Comparison of ENCODE assay signal across 33 cellular contexts in the genomic region with DNA sequence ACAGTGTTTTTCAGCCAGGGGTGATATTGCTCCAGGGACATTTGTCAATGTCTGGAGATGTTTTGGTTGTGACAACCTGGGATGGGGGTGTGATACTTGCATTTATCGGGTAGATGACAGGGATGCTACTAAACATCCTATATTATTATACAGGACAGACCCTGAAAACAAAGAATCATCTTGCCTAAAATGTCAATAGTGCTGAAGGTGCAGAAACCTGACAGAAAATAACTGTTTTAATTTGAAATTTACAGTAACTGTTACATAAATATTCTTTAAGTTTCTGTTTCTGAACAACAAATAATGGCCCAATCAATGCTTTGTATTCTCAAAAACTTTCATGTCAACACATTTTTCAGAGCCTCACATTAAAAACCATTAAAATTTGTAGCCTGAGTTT. TPM values are rescaled to one million over a fixed set of nuclear protein-coding genes. Genes with fewer than 3 reads are reported as not detected.
"Had no signal": no experiment of that assay in that cellular context is flagged by ENCODE, and none has a peak within 500 bp of the region (broad histone marks: within the 10 kb centered on the region; RNA-seq: fewer than 3 reads in every experiment).

No MANE protein-coding gene starts in this region.

- ATAC-seq: esophagus mucosa, gastrocnemius medialis, heart right ventricle, left cardiac atrium, left lung, left ventricle myocardium superior, lower lobe of right lung, mucosa of descending colon had no signal

- H3K36me3 Mint-ChIP-seq: mesothelial cell of epicardium, naive B cell had no signal

- H3K27ac ChIP-seq: coronary artery, dorsolateral prefrontal cortex, epithelial cell of prostate, esophagus squamous epithelium, gastrocnemius medialis, heart right ventricle, left lung, lower lobe of right lung had no signal

- H3K36me3 ChIP-seq: esophagus squamous epithelium, gastrocnemius medialis, heart right ventricle, left lung, lower lobe of right lung had no signal

- DNase-seq: dermis blood vessel endothelial cell; dorsolateral prefrontal cortex; effector CD4-positive, alpha-beta T cell; effector memory CD4-positive, alpha-beta T cell; erythroblast; esophagus squamous epithelium; foreskin fibroblast; foreskin melanocyte; gastrocnemius medialis; glutamatergic neuron; head of caudate nucleus; heart right ventricle; hippocampal formation; left cardiac atrium; left lung; left ventricle myocardium superior; lower lobe of right lung; mesenchymal stem cell; mucosa of descending colon; naive B cell had no signal

- H3K4me1 Mint-ChIP-seq: mesothelial cell of epicardium, naive B cell had no signal

- FAIRE-seq: colon, islet of Langerhans, keratinocyte had no signal

- H3K27ac Mint-ChIP-seq: mesothelial cell of epicardium, naive B cell had no signal

- H3K27me3 ChIP-seq: gastrocnemius medialis, left lung had no signal

- H3K4me3 ChIP-seq: coronary artery, dorsolateral prefrontal cortex, esophagus squamous epithelium, gastrocnemius medialis, heart right ventricle, left lung, lower lobe of right lung, mucosa of descending colon had no signal

- H3K4me1 ChIP-seq: esophagus squamous epithelium, gastrocnemius medialis, heart right ventricle, left lung, lower lobe of right lung had no signal

- H3K9me3 ChIP-seq: esophagus squamous epithelium, gastrocnemius medialis, heart right ventricle, left lung, lower lobe of right lung, mucosa of descending colon had no signal

- H3K4me3 Mint-ChIP-seq: mesothelial cell of epicardium, naive B cell had no signal

RNA-seq across cellular contexts. Expression of gene IL36A, which starts 2.0 kb away (rescaled TPM):
- total RNA-seq: dermis blood vessel endothelial cell, dorsolateral prefrontal cortex, gastrocnemius medialis, glomerular endothelial cell, heart right ventricle, kidney epithelial cell, left cardiac atrium, left lung, left ventricle myocardium superior, lower leg skin, lower lobe of right lung, lung microvascular endothelial cell, mesenteric fat pad, mesothelial cell of epicardium, mucosa of descending colon, myocyte had no signal
- polyA plus RNA-seq: heart right ventricle, keratinocyte had no signal

RNA-seq across cellular contexts. Expression of gene IL36G, which starts 29.4 kb away (rescaled TPM):
- total RNA-seq: dermis blood vessel endothelial cell, gastrocnemius medialis, glomerular endothelial cell, heart right ventricle, kidney epithelial cell, left cardiac atrium, left lung, left ventricle myocardium superior, lower lobe of right lung, lung microvascular endothelial cell, mesenteric fat pad, mesothelial cell of epicardium, mucosa of descending colon, myocyte had no signal
- polyA plus RNA-seq: heart right ventricle had no signal

RNA-seq across cellular contexts. Expression of gene IL36B, which starts 45.4 kb away (rescaled TPM):
- total RNA-seq: dermis blood vessel endothelial cell, dorsolateral prefrontal cortex, gastrocnemius medialis, glomerular endothelial cell, heart right ventricle, kidney epithelial cell, left cardiac atrium, left lung, left ventricle myocardium superior, lower lobe of right lung, lung microvascular endothelial cell, mesenteric fat pad, mesothelial cell of epicardium, mucosa of descending colon, myocyte had no signal
- polyA plus RNA-seq: heart right ventricle had no signal

RNA-seq across cellular contexts. Expression of gene IL36RN, which starts 51.7 kb away (rescaled TPM):
- total RNA-seq: dermis blood vessel endothelial cell, dorsolateral prefrontal cortex, gastrocnemius medialis, glomerular endothelial cell, heart right ventricle, left cardiac atrium, left lung, left ventricle myocardium superior, lower lobe of right lung, lung microvascular endothelial cell, mesenteric fat pad, mucosa of descending colon, myocyte had no signal
- polyA plus RNA-seq: heart right ventricle had no signal
